Comparison of ENCODE assay signal across 15 cellular contexts in the genomic region with DNA sequence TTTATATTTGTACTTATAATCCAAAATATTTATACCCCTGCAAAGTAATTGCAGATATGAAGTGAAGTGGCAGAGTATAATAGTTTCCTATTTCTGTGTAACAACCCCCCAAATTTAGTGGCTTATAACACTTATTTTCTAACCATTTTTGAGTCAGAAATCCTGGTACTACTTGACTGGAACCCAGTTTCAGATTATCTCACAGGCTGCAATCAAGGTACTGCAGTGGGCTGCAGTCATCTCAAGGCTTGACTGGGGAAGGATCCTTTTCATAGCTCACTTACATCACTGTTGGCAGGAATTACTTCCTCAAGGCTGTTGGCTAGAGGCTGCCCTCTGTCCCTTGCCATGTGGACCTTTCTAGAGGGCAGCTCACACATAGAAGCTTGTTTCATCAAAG.
DNase-seq lines count a peak whose midpoint lies in the region; ATAC-seq and TF ChIP-seq lines count a peak whose summit lies in the region.
"Had no signal": no experiment of that assay in that cellular context is flagged by ENCODE, and none has a peak within 500 bp of the region (broad histone marks: within the 10 kb centered on the region; RNA-seq: fewer than 3 reads in every experiment).

No MANE protein-coding gene starts in this region.

- H3K4me1 Mint-ChIP-seq in activated CD4-positive, alpha-beta T cell treated with anti-CD3 and anti-CD28 coated beads, Interleukin-2, amount 10 ng/mL, durations not matched to agents 24 days and 14 days = no peaks in the 10 kb centered on the region
- H3K4me1 Mint-ChIP-seq: CD4-positive, CD25-positive, alpha-beta regulatory T cell; GM23338; H9 had no signal

- ATAC-seq in HG02610 (IDR thresholded peaks at IDR 0.05; ENCODE audit: unreplicated experiment) (peak; percentile 68), HG03521 (IDR thresholded peaks at IDR 0.05; ENCODE audit: unreplicated experiment) (no peak)
- ATAC-seq: CD8-positive, alpha-beta T cell; GM12878; GM23338; HCT116 had no signal

- H3K4me3 Mint-ChIP-seq in activated CD4-positive, alpha-beta T cell treated with anti-CD3 and anti-CD28 coated beads, Interleukin-2, amount 10 ng/mL, durations not matched to agents 24 days and 14 days = no peak overlapping the region
- H3K4me3 Mint-ChIP-seq: CD4-positive, CD25-positive, alpha-beta regulatory T cell; CD8-positive, alpha-beta T cell; GM23338; H9 had no signal

- no peak overlapping the region for H3K27ac Mint-ChIP-seq in activated CD4-positive, alpha-beta T cell treated with anti-CD3 and anti-CD28 coated beads, Interleukin-2, amount 10 ng/mL, durations not matched to agents 24 days and 14 days
- H3K27ac Mint-ChIP-seq: CD4-positive, CD25-positive, alpha-beta regulatory T cell; CD8-positive, alpha-beta T cell; GM23338; H9 had no signal

- TF ChIP-seq CTCF in GM12865 (IDR thresholded peaks at IDR 0.05; ENCODE audit: insufficient read depth, low read depth, low read length, missing control alignments) = no peak

- H3K4me3 ChIP-seq in GM12865 (ENCODE audit: low read depth, low read length) = no peak overlapping the region
- H3K4me3 ChIP-seq: GM12878, GM23338 had no signal

- H3K36me3 Mint-ChIP-seq in activated CD4-positive, alpha-beta T cell treated with anti-CD3 and anti-CD28 coated beads, Interleukin-2, amount 10 ng/mL, durations not matched to agents 24 days and 14 days (ENCODE audit: low read depth) = no peaks in the 10 kb centered on the region
- H3K36me3 Mint-ChIP-seq: CD4-positive, CD25-positive, alpha-beta regulatory T cell; CD8-positive, alpha-beta T cell had no signal

- intact Hi-C loops in activated CD4-positive, alpha-beta T cell treated with anti-CD3 and anti-CD28 coated beads, Interleukin-2, amount 10 ng/mL, durations not matched to agents 24 days and 14 days (cut with micrococcal nuclease) = no loop called here

- H3K27me3 Mint-ChIP-seq in activated CD4-positive, alpha-beta T cell treated with anti-CD3 and anti-CD28 coated beads, Interleukin-2, amount 10 ng/mL, durations not matched to agents 24 days and 14 days = no peaks in the 10 kb centered on the region

- peak; percentile 5 for DNase-seq in GM12865 (ENCODE audit: low read depth)
- peak; percentile 7 for DNase-seq in MV-4-11 (lab: John Stamatoyannopoulos, UW)
- DNase-seq in stimulated activated CD4-positive, alpha-beta T cell treated with anti-CD3 and anti-CD28 coated beads, Interleukin-2, amount 100 ng/mL, for 24 hours = no peak
- no peak for DNase-seq in activated CD4-positive, alpha-beta T cell treated with anti-CD3 and anti-CD28 coated beads, Interleukin-2, amount 10 ng/mL, durations not matched to agents 24 days and 14 days
- DNase-seq: Caco-2; CD4-positive, CD25-positive, alpha-beta regulatory T cell; CD8-positive, alpha-beta T cell; DMS153; DND-41; H9 had no signal

- H3K9me3 Mint-ChIP-seq in activated CD4-positive, alpha-beta T cell treated with anti-CD3 and anti-CD28 coated beads, Interleukin-2, amount 10 ng/mL, durations not matched to agents 24 days and 14 days = peaks cover 5% of the 10 kb centered on the region

Comparison
In these comparisons a context has a peak if more than half of its experiments do, and no peak if none do; other contexts are left out.
1. DNase-seq: peak in GM12865 (single experiment) and MV-4-11 (single experiment); none in stimulated activated CD4-positive, alpha-beta T cell treated with anti-CD3 and anti-CD28 coated beads, Interleukin-2, amount 100 ng/mL, for 24 hours (0 of 2) and activated CD4-positive, alpha-beta T cell treated with anti-CD3 and anti-CD28 coated beads, Interleukin-2, amount 10 ng/mL, durations not matched to agents 24 days and 14 days (single experiment).